In genomic region chr20:35734374-35734773, GRCh38 we compare ENCODE assay signal across 2 cellular contexts.
A peak's percentile ranks its signal among the peaks of the same experiment; 100 is the strongest.
TF ChIP-seq lines count a peak whose summit lies in the region.

No MANE protein-coding gene starts in this region.

TF ChIP-seq in A549, 52 proteins besides CTCF, POLR2A, EP300 and RAD21:
- TF ChIP-seq HOXA7 (CRISPR knock-in tag; IDR thresholded peaks at IDR 0.05) (0 out of 2 replicates have a peak, but pooled peaks have one; percentile 3), HOXB13 (CRISPR knock-in tag; IDR thresholded peaks at IDR 0.05; ENCODE audit: low read depth) (no peak)
- TF ChIP-seq, protein P1, sequence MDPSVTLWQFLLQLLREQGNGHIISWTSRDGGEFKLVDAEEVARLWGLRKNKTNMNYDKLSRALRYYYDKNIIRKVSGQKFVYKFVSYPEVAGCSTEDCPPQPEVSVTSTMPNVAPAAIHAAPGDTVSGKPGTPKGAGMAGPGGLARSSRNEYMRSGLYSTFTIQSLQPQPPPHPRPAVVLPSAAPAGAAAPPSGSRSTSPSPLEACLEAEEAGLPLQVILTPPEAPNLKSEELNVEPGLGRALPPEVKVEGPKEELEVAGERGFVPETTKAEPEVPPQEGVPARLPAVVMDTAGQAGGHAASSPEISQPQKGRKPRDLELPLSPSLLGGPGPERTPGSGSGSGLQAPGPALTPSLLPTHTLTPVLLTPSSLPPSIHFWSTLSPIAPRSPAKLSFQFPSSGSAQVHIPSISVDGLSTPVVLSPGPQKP (IDR thresholded peaks at IDR 0.05; ENCODE audit: low read depth, low read length) = no peak

TF ChIP-seq in GM12891, 5 proteins besides CTCF, POLR2A, EP300 and RAD21:
- TF ChIP-seq POLR2AphosphoS5 (IDR thresholded peaks at IDR 0.05; ENCODE audit: low read depth, low read length) (no peak), POU2F2 (IDR thresholded peaks at IDR 0.05; ENCODE audit: low read depth, low read length) (no peak), PAX5 (IDR thresholded peaks at IDR 0.05; ENCODE audit: insufficient read depth, low read length, severe bottlenecking) (no peak), SPI1 (IDR thresholded peaks at IDR 0.05; ENCODE audit: low read depth, low read length) (no peak), TAF1 (IDR thresholded peaks at IDR 0.05; ENCODE audit: low read depth, low read length) (no peak)
